1 cellular context compared by ENCODE assay signal in the genomic region with DNA sequence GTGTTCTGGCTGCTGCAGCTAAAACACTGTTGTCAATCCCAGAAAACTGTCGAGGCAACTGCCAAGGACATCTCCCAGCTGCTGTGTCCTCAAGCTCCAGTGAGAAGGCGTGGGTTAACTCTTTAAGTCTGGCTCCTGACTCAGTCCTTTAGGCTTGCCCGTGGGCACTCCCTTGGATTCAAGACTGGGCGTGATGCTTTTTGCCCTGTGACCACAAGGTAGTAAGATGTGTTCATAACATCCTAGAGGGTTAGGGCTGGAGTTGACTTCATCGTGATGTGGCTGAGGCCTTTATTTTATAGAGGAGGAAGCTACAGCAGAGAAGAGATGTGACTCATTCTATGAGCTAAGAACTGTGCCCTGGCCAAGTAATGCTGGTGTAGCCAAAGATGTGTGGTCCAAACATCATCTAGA.
TF ChIP-seq lines count a peak whose summit lies in the region.

No MANE protein-coding gene starts in this region.

TF ChIP-seq in A549, 52 proteins besides CTCF, POLR2A, EP300 and RAD21 (continued from another document):
- TF ChIP-seq, protein P1, sequence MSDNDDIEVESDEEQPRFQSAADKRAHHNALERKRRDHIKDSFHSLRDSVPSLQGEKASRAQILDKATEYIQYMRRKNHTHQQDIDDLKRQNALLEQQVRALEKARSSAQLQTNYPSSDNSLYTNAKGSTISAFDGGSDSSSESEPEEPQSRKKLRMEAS (IDR thresholded peaks at IDR 0.05): no peak
- no peak for TF ChIP-seq FOXS1 (CRISPR knock-in tag; IDR thresholded peaks at IDR 0.05)
- no peak for TF ChIP-seq HOXB5 (CRISPR knock-in tag; IDR thresholded peaks at IDR 0.05)
- TF ChIP-seq, protein P2, sequence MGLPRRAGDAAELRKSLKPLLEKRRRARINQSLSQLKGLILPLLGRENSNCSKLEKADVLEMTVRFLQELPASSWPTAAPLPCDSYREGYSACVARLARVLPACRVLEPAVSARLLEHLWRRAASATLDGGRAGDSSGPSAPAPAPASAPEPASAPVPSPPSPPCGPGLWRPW (IDR thresholded peaks at IDR 0.05): no peak
- TF ChIP-seq KDM5A (IDR thresholded peaks at IDR 0.05): no peak
- TF ChIP-seq, protein P3, sequence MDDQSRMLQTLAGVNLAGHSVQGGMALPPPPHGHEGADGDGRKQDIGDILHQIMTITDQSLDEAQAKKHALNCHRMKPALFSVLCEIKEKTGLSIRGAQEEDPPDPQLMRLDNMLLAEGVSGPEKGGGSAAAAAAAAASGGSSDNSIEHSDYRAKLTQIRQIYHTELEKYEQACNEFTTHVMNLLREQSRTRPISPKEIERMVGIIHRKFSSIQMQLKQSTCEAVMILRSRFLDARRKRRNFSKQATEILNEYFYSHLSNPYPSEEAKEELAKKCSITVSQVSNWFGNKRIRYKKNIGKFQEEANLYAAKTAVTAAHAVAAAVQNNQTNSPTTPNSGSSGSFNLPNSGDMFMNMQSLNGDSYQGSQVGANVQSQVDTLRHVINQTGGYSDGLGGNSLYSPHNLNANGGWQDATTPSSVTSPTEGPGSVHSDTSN (IDR thresholded peaks at IDR 0.05): no peak
- no peak for TF ChIP-seq FOSL2 (IDR thresholded peaks at IDR 0.05)
- no peak for TF ChIP-seq FOSL2 (CRISPR knock-in tag; IDR thresholded peaks at IDR 0.05)
- no peak for TF ChIP-seq SREBF2 (IDR thresholded peaks at IDR 0.05)
